12 cellular contexts compared by ENCODE assay signal in genomic region chr17:20263595-20263994, GRCh38.
A peak's percentile ranks its signal among the peaks of the same experiment; 100 is the strongest.
DNase-seq lines count a peak whose midpoint lies in the region; ATAC-seq and TF ChIP-seq lines count a peak whose summit lies in the region.
"Had no signal": no experiment of that assay in that cellular context is flagged by ENCODE, and none has a peak within 500 bp of the region (broad histone marks: within the 10 kb centered on the region; RNA-seq: fewer than 3 reads in every experiment).

No MANE protein-coding gene starts in this region.

- intact Hi-C loops in naive thymus-derived CD4-positive, alpha-beta T cell (cut with micrococcal nuclease) = loop anchor here in 1 of 2 donors (2.0 kb wide), 2 partner anchors 13 to 17 kb away; no protein-coding TSS in a partner anchor
- intact Hi-C loops in esophagus muscularis mucosa (cut with DNase I) = no loop called here

- ATAC-seq in naive thymus-derived CD4-positive, alpha-beta T cell = no peak
- ATAC-seq in HG02642 (IDR thresholded peaks at IDR 0.05; ENCODE audit: poor library complexity, unreplicated experiment) = no peak

- TF ChIP-seq EP300 in esophagus muscularis mucosa (IDR thresholded peaks at IDR 0.05) = no peak

- H3K4me1 Mint-ChIP-seq in chondrocyte (ENCODE audit: low read depth) = peaks cover 72% of the 10 kb centered on the region
- H3K4me1 Mint-ChIP-seq in naive thymus-derived CD4-positive, alpha-beta T cell = peaks cover 27 to 90% (median 79%) of the 10 kb centered on the region in 7 donors

- H3K9me3 Mint-ChIP-seq in chondrocyte (ENCODE audit: low read depth) = peaks cover 2% of the 10 kb centered on the region
- H3K9me3 Mint-ChIP-seq in naive thymus-derived CD4-positive, alpha-beta T cell = peaks cover 0 to 5% (median 2%) of the 10 kb centered on the region in 11 donors
- H3K9me3 Mint-ChIP-seq: activated naive CD4-positive, alpha-beta T cell treated with anti-CD3 and anti-CD28 coated beads, Interleukin-2, amount 50 U/mL, for 24 hours had no signal

- H3K4me3 ChIP-seq in naive thymus-derived CD4-positive, alpha-beta T cell (ENCODE audit: low read length) = no peak overlapping the region
- no peak overlapping the region for H3K4me3 ChIP-seq in esophagus muscularis mucosa

- H3K36me3 Mint-ChIP-seq in chondrocyte (ENCODE audit: low read depth) = peaks cover 17% of the 10 kb centered on the region
- peaks cover 2 to 4% (median 3%) of the 10 kb centered on the region in 5 donors for H3K36me3 Mint-ChIP-seq in naive thymus-derived CD4-positive, alpha-beta T cell

- peak overlapping the region; percentile 94 for H3K27ac Mint-ChIP-seq in chondrocyte (ENCODE audit: unreplicated experiment)
- peak overlapping the region in 8 of 9 donors; percentile 36 to 96 (median 80) for H3K27ac Mint-ChIP-seq in naive thymus-derived CD4-positive, alpha-beta T cell

- TF ChIP-seq CTCF in chondrocyte (IDR thresholded peaks at IDR 0.05) (no peak), esophagus muscularis mucosa (IDR thresholded peaks at IDR 0.05) (no peak)

- CTCF ChIA-PET in naive thymus-derived CD4-positive, alpha-beta T cell (lab: Charles Lee) = interaction anchor here (0.6 kb wide), 1 partner anchor 139 kb away, joined by 3 read pairs; no protein-coding TSS in a partner anchor

- POLR2A ChIA-PET in naive thymus-derived CD4-positive, alpha-beta T cell (lab: Charles Lee) = interaction anchor here (0.9 to 1.3 kb wide), 3 partner anchors 10 to 17 kb away, joined by 3 to 4 read pairs (median 4); no protein-coding TSS in a partner anchor

- no peaks in the 10 kb centered on the region for H3K27me3 Mint-ChIP-seq in chondrocyte (ENCODE audit: low read depth)
- no peaks in the 10 kb centered on the region for H3K27me3 Mint-ChIP-seq in naive thymus-derived CD4-positive, alpha-beta T cell
- H3K27me3 Mint-ChIP-seq: activated naive CD4-positive, alpha-beta T cell treated with anti-CD3 and anti-CD28 coated beads, Interleukin-2, amount 50 U/mL, for 24 hours had no signal

- WGBS in esophagus muscularis mucosa = 63% methylated on average over 5 of the region's 5 CpGs

- no peak overlapping the region for H3K27ac ChIP-seq in naive thymus-derived CD4-positive, alpha-beta T cell (ENCODE audit: low read depth, low read length)
- no peak overlapping the region for H3K27ac ChIP-seq in esophagus muscularis mucosa (replicated peaks in 1 of 4)
- H3K27ac ChIP-seq: parathyroid adenoma had no signal

- H3K4me3 Mint-ChIP-seq in chondrocyte (ENCODE audit: unreplicated experiment) = peak overlapping the region; percentile 49
- H3K4me3 Mint-ChIP-seq in naive thymus-derived CD4-positive, alpha-beta T cell = peak overlapping the region in 5 of 10 donors; percentile 15 to 75 (median 47)
- H3K4me3 Mint-ChIP-seq: activated naive CD4-positive, alpha-beta T cell treated with anti-CD3 and anti-CD28 coated beads, Interleukin-2, amount 50 U/mL, for 24 hours had no signal

- no peak for TF ChIP-seq POLR2A in esophagus muscularis mucosa (IDR thresholded peaks at IDR 0.05; ENCODE audit: low read depth)

- H3K4me1 ChIP-seq in naive thymus-derived CD4-positive, alpha-beta T cell (ENCODE audit: control insufficient read depth in 2 of 2, insufficient read depth in 2 of 2, low read length in 2 of 2) = peaks cover 4 to 47% of the 10 kb centered on the region in 2 donors
- no peaks in the 10 kb centered on the region for H3K4me1 ChIP-seq in esophagus muscularis mucosa
- H3K4me1 ChIP-seq: parathyroid adenoma had no signal

- DNase-seq in GM03348 (ENCODE audit: low spot score) = peak; percentile 36
- DNase-seq in NCI-H226 = peak; percentile 56
- DNase-seq in chondrocyte (ENCODE audit: low spot score) = no peak
- DNase-seq in naive thymus-derived CD4-positive, alpha-beta T cell = no peak
- DNase-seq in esophagus muscularis mucosa (ENCODE audit: extremely low spot score) = no peak
- no peak for DNase-seq in activated CD8-positive, alpha-beta memory T cell treated with anti-CD3 and anti-CD28 coated beads, Interleukin-2, amount 50 U/mL, for 4 hours
- DNase-seq in KG1 (lab: John Stamatoyannopoulos, UW) = no peak
- DNase-seq: activated CD4-positive, alpha-beta T cell treated with anti-CD3 and anti-CD28 coated beads for 4 hours; SIG-M5 had no signal

- H3K36me3 ChIP-seq in naive thymus-derived CD4-positive, alpha-beta T cell (ENCODE audit: control insufficient read depth in 2 of 3, insufficient read depth in 3 of 3, low read length in 3 of 3) = no peaks in the 10 kb centered on the region
- H3K36me3 ChIP-seq in esophagus muscularis mucosa = peaks cover 0 to 16% (median 9%) of the 10 kb centered on the region in 4 donors

- H3K27me3 ChIP-seq in naive thymus-derived CD4-positive, alpha-beta T cell (ENCODE audit: control insufficient read depth in 2 of 2, insufficient read depth in 2 of 2, low read length in 2 of 2) = no peaks in the 10 kb centered on the region
- no peaks in the 10 kb centered on the region for H3K27me3 ChIP-seq in esophagus muscularis mucosa

- peaks cover 0 to under 1% (median 0%) of the 10 kb centered on the region in 3 experiments for H3K9me3 ChIP-seq in naive thymus-derived CD4-positive, alpha-beta T cell (ENCODE audit: control insufficient read depth in 2 of 3, low read length in 3 of 3)
- H3K9me3 ChIP-seq in esophagus muscularis mucosa = no peaks in the 10 kb centered on the region

Comparison
In these comparisons a context has a peak if more than half of its experiments do, and no peak if none do; other contexts are left out.
1. DNase-seq: peak in GM03348 (single experiment) and NCI-H226 (single experiment); none in chondrocyte (single experiment), naive thymus-derived CD4-positive, alpha-beta T cell (0 of 9), esophagus muscularis mucosa (single experiment), activated CD8-positive, alpha-beta memory T cell treated with anti-CD3 and anti-CD28 coated beads, Interleukin-2, amount 50 U/mL, for 4 hours (single experiment) and KG1 (single experiment).